Comparison of ENCODE assay signal across 10 cellular contexts in genomic region chr12:93802698-93803097, GRCh38.
DNase-seq lines count a peak whose midpoint lies in the region; ATAC-seq and TF ChIP-seq lines count a peak whose summit lies in the region.
"Had no signal": no experiment of that assay in that cellular context is flagged by ENCODE, and none has a peak within 500 bp of the region (broad histone marks: within the 10 kb centered on the region; RNA-seq: fewer than 3 reads in every experiment).

No MANE protein-coding gene starts in this region.

- peaks cover 23% of the 10 kb centered on the region for H3K4me1 Mint-ChIP-seq in activated T-cell treated with anti-CD3 and anti-CD28 coated beads, Interleukin-2, amount 50 U/mL, for 4 hours (ENCODE audit: low read depth)

- no peaks in the 10 kb centered on the region for H3K9me3 Mint-ChIP-seq in activated T-cell treated with anti-CD3 and anti-CD28 coated beads, Interleukin-2, amount 50 U/mL, for 4 hours

- H3K36me3 ChIP-seq in ascending aorta, result no peaks in the 10 kb centered on the region
- no peaks in the 10 kb centered on the region for H3K36me3 ChIP-seq in right atrium auricular region
- no peaks in the 10 kb centered on the region for H3K36me3 ChIP-seq in spleen

- H3K36me3 Mint-ChIP-seq in activated T-cell treated with anti-CD3 and anti-CD28 coated beads, Interleukin-2, amount 50 U/mL, for 4 hours (ENCODE audit: insufficient read depth), result peaks cover 6% of the 10 kb centered on the region

- H3K4me1 ChIP-seq in ascending aorta (peaks cover 0 to 15% of the 10 kb centered on the region in 2 donors), right atrium auricular region (peaks cover 0 to 28% of the 10 kb centered on the region in 2 donors), spleen (peaks cover 0 to 9% (median 0%) of the 10 kb centered on the region in 6 donors)

- intact Hi-C loops in ascending aorta (cut with DNase I), result loop anchor here (2.0 kb wide), 1 partner anchor 14 kb away; no protein-coding TSS in a partner anchor
- intact Hi-C loops in spleen (cut with DNase I; ENCODE audit: low total_unique reads), result no loop called here

- no peaks in the 10 kb centered on the region for H3K9me3 ChIP-seq in ascending aorta
- H3K9me3 ChIP-seq in right atrium auricular region, result no peaks in the 10 kb centered on the region
- no peaks in the 10 kb centered on the region for H3K9me3 ChIP-seq in spleen

- H3K27ac ChIP-seq in ascending aorta, result peak overlapping the region; percentile 58 to 69
- H3K27ac ChIP-seq in right atrium auricular region, result peak overlapping the region; percentile 65 to 73
- peak overlapping the region in 6 of 8 donors; percentile 17 to 62 (median 54) for H3K27ac ChIP-seq in spleen

- H3K27me3 Mint-ChIP-seq in activated T-cell treated with anti-CD3 and anti-CD28 coated beads, Interleukin-2, amount 50 U/mL, for 4 hours (ENCODE audit: low read depth), result no peaks in the 10 kb centered on the region
- H3K27me3 Mint-ChIP-seq: activated CD4-positive, alpha-beta T cell treated with anti-CD3 and anti-CD28 coated beads for 36 hours had no signal

- H3K4me3 ChIP-seq in ascending aorta, result peak overlapping the region in 1 of 2 donors; percentile 30
- H3K4me3 ChIP-seq in right atrium auricular region, result no peak overlapping the region
- no peak overlapping the region for H3K4me3 ChIP-seq in spleen

- no peak for TF ChIP-seq POLR2A in spleen (IDR thresholded peaks at IDR 0.05)

- DNase-seq in H4 (ENCODE audit: low spot score) (peak; percentile 19), ascending aorta (ENCODE audit: low spot score in 2 of 2) (no peak), right atrium auricular region (ENCODE audit: low spot score) (no peak), spleen (no peak), NCI-H226 (no peak)
- DNase-seq in activated T-cell treated with anti-CD3 and anti-CD28 coated beads, Interleukin-2, amount 50 U/mL, for 4 hours, result no peak
- DNase-seq in stimulated activated CD4-positive, alpha-beta T cell treated with anti-CD3 and anti-CD28 coated beads, Interleukin-2, amount 100 ng/mL, for 48 hours, result no peak
- DNase-seq: activated CD4-positive, alpha-beta T cell treated with anti-CD3 and anti-CD28 coated beads for 36 hours; anterior cingulate cortex had no signal

- TF ChIP-seq CTCF in ascending aorta (IDR thresholded peaks at IDR 0.05) (peak in 1 of 3 experiments; percentile 25), right atrium auricular region (IDR thresholded peaks at IDR 0.05) (peak in 1 of 2 donors; percentile 50), spleen (IDR thresholded peaks at IDR 0.05 in 8 of 11, conservative IDR thresholded peaks at IDR 0.05 in 3 of 11) (no peak)

- H3K27me3 ChIP-seq in ascending aorta (no peaks in the 10 kb centered on the region), right atrium auricular region (no peaks in the 10 kb centered on the region), spleen (replicated peaks in 1 of 7) (no peaks in the 10 kb centered on the region)

- H3K4me3 Mint-ChIP-seq in activated T-cell treated with anti-CD3 and anti-CD28 coated beads, Interleukin-2, amount 50 U/mL, for 4 hours, result no peak overlapping the region
- H3K4me3 Mint-ChIP-seq: activated CD4-positive, alpha-beta T cell treated with anti-CD3 and anti-CD28 coated beads for 36 hours had no signal

- no peak for ATAC-seq in activated T-cell treated with anti-CD3 and anti-CD28 coated beads, Interleukin-2, amount 50 U/mL, for 4 hours
- ATAC-seq in GM21786 (IDR thresholded peaks at IDR 0.05; ENCODE audit: unreplicated experiment), result no peak
- ATAC-seq: activated CD4-positive, alpha-beta T cell treated with anti-CD3 and anti-CD28 coated beads for 36 hours had no signal
